Comparison of ENCODE assay signal across 27 cellular contexts in genomic region chr3:131917006-131917405, GRCh38.
DNase-seq lines count a peak whose midpoint lies in the region; ATAC-seq and TF ChIP-seq lines count a peak whose summit lies in the region.
"Had no signal": no experiment of that assay in that cellular context is flagged by ENCODE, and none has a peak within 500 bp of the region (broad histone marks: within the 10 kb centered on the region; RNA-seq: fewer than 3 reads in every experiment).

No MANE protein-coding gene starts in this region.

- in situ Hi-C loops in astrocyte of the spinal cord (cut with HindIII; ENCODE audit: low sequenced_read_pairs): no loop called here

- H3K9me3 Mint-ChIP-seq in nephron progenitor cell: no peaks in the 10 kb centered on the region
- H3K9me3 Mint-ChIP-seq: H9, HFFc6 had no signal

- DNase-seq in DMS53 (lab: John Stamatoyannopoulos, UW) (peak; percentile 4), DMS53 treated with DMSO at 0.1 percent for 48 hours (lab: John Stamatoyannopoulos, UW; ENCODE audit: unreplicated experiment) (no peak), astrocyte of the spinal cord (ENCODE audit: low read depth, low spot score) (peak; percentile 24), foreskin keratinocyte (peak in 1 of 2 donors; percentile 14), NCI-H510A (lab: John Stamatoyannopoulos, UW) (no peak), nephron progenitor cell (no peak), NCI-H1694 (lab: John Stamatoyannopoulos, UW) (no peak)
- DNase-seq in activated CD4-positive, alpha-beta T cell treated with anti-CD3 and anti-CD28 coated beads for 1 hour: no peak
- DNase-seq: ACHN; AML-193; C1 segment of cervical spinal cord; Calu3; CD8-positive, alpha-beta memory T cell; DMS153; GDM1; H9; HFFc6; KBM-7; NCI-H1092; NCI-H1436 treated with DMSO at 0.1 percent for 48 hours; NCI-H2029; NCI-H226; NCI-H524; NCI-H82; SJCRH30 had no signal

- no peak overlapping the region for H3K4me3 ChIP-seq in astrocyte of the spinal cord (ENCODE audit: low read depth, low read length)
- H3K4me3 ChIP-seq: SJCRH30 had no signal

- H3K4me3 Mint-ChIP-seq in nephron progenitor cell: no peak overlapping the region
- H3K4me3 Mint-ChIP-seq: CD8-positive, alpha-beta memory T cell; H9; HFFc6 had no signal

- H3K27me3 ChIP-seq in foreskin keratinocyte: no peaks in the 10 kb centered on the region
- H3K27me3 ChIP-seq: SJCRH30 had no signal

- H3K27me3 Mint-ChIP-seq in nephron progenitor cell (ENCODE audit: low read depth, poor library complexity): peaks cover 4% of the 10 kb centered on the region

- TF ChIP-seq CTCF in astrocyte of the spinal cord (IDR thresholded peaks at IDR 0.05; ENCODE audit: low read depth, low read length) (no peak), foreskin keratinocyte (conservative IDR thresholded peaks at IDR 0.05) (no peak), nephron progenitor cell (IDR thresholded peaks at IDR 0.05) (no peak)

- no peaks in the 10 kb centered on the region for H3K4me1 ChIP-seq in foreskin keratinocyte
- H3K4me1 ChIP-seq: SJCRH30 had no signal

- ATAC-seq in foreskin keratinocyte: peak; percentile 26
- ATAC-seq: Panc1 had no signal

- no peaks in the 10 kb centered on the region for H3K36me3 Mint-ChIP-seq in nephron progenitor cell (ENCODE audit: low read depth)

- no peak overlapping the region for H3K27ac ChIP-seq in foreskin keratinocyte
- H3K27ac ChIP-seq: 22Rv1, SJCRH30 had no signal

- H3K4me1 Mint-ChIP-seq in nephron progenitor cell: peaks cover 5% of the 10 kb centered on the region
- H3K4me1 Mint-ChIP-seq: CD8-positive, alpha-beta memory T cell had no signal

- no peak overlapping the region for H3K27ac Mint-ChIP-seq in nephron progenitor cell
- H3K27ac Mint-ChIP-seq: CD8-positive, alpha-beta memory T cell; HFFc6 had no signal

Comparison
In these comparisons a context has a peak if more than half of its experiments do, and no peak if none do; other contexts are left out.
1. DNase-seq: peak in DMS53 (single experiment) and astrocyte of the spinal cord (single experiment); none in DMS53 treated with DMSO at 0.1 percent for 48 hours (single experiment), NCI-H510A (single experiment), activated CD4-positive, alpha-beta T cell treated with anti-CD3 and anti-CD28 coated beads for 1 hour (single experiment), nephron progenitor cell (single experiment) and NCI-H1694 (single experiment).